ENCODE assay signal across 13 cellular contexts in genomic region chr2:146820672-146821071, GRCh38.
DNase-seq lines count a peak whose midpoint lies in the region; ATAC-seq and TF ChIP-seq lines count a peak whose summit lies in the region.
"Had no signal": no experiment of that assay in that cellular context is flagged by ENCODE, and none has a peak within 500 bp of the region (broad histone marks: within the 10 kb centered on the region; RNA-seq: fewer than 3 reads in every experiment).

No MANE protein-coding gene starts in this region.

- H3K9me2 ChIP-seq in Karpas-422 (replicated peaks; ENCODE audit: insufficient read depth, low read length) = no peaks in the 10 kb centered on the region

- DNase-seq in HCEC 1CT (peak; percentile 77), SK-N-MC (ENCODE audit: low read depth, low spot score) (no peak), fibroblast of mammary gland (ENCODE audit: low read depth) (peak; percentile 87), smooth muscle cell of the brain vasculature (ENCODE audit: low read depth, low spot score) (peak; percentile 23), Karpas-422 (no peak)
- DNase-seq: activated CD4-positive, alpha-beta T cell treated with anti-CD3 and anti-CD28 coated beads, Interleukin-2, amount 50 U/mL, for 48 hours; activated effector memory CD4-positive, alpha-beta T cell treated with Interleukin-2 at 50 U/mL for 16 hours; mesendoderm; stimulated activated CD4-positive, alpha-beta T cell treated with anti-CD3 and anti-CD28 coated beads, Interleukin-12 subunit alpha, Interleukin-12 subunit beta, amount 100 ng/mL, for 4 hours had no signal

- no peaks in the 10 kb centered on the region for H3K4me1 ChIP-seq in Karpas-422 (ENCODE audit: low read length)

- H3K27me3 ChIP-seq in Karpas-422 (ENCODE audit: low read length) = no peaks in the 10 kb centered on the region
- H3K27me3 ChIP-seq: neutrophil had no signal

- H4K20me1 ChIP-seq in Karpas-422 (ENCODE audit: insufficient read depth, low read depth, low read length) = no peaks in the 10 kb centered on the region

- H2AFZ ChIP-seq in Karpas-422 (ENCODE audit: low read length) = no peak overlapping the region

- H3K4me3 ChIP-seq in SK-N-MC (no peak overlapping the region), fibroblast of mammary gland (ENCODE audit: control insufficient read depth, low read depth, low read length) (no peak overlapping the region), Karpas-422 (ENCODE audit: low read length) (no peak overlapping the region)
- H3K4me3 ChIP-seq: thoracic aorta had no signal

- no peak overlapping the region for H3K27ac ChIP-seq in SK-N-MC
- H3K27ac ChIP-seq in Karpas-422 (ENCODE audit: low read length) = no peak overlapping the region
- H3K27ac ChIP-seq: neutrophil, thoracic aorta had no signal

- H3K9ac ChIP-seq in SK-N-MC (ENCODE audit: insufficient read length) = peak overlapping the region; percentile 23
- no peak overlapping the region for H3K9ac ChIP-seq in Karpas-422 (ENCODE audit: low read length)

- ATAC-seq in HG02588 (IDR thresholded peaks at IDR 0.05; ENCODE audit: unreplicated experiment) (no peak), GM18870 (IDR thresholded peaks at IDR 0.05; ENCODE audit: unreplicated experiment) (no peak)

- no peaks in the 10 kb centered on the region for H3K79me2 ChIP-seq in Karpas-422 (ENCODE audit: low read length)

- H3K4me2 ChIP-seq in Karpas-422 (ENCODE audit: low read depth, low read length, poor library complexity, severe bottlenecking) = no peak overlapping the region

- TF ChIP-seq CTCF in fibroblast of mammary gland (conservative IDR thresholded peaks at IDR 0.05; ENCODE audit: control insufficient read depth, insufficient read depth, low read depth, low read length) = no peak

- H3K9me3 ChIP-seq in SK-N-MC (ENCODE audit: low read depth, low read length) (no peaks in the 10 kb centered on the region), Karpas-422 (ENCODE audit: low read length) (no peaks in the 10 kb centered on the region)
- H3K9me3 ChIP-seq: neutrophil, thoracic aorta had no signal

- no peaks in the 10 kb centered on the region for H3K36me3 ChIP-seq in SK-N-MC (ENCODE audit: insufficient read depth, low read length)
- no peaks in the 10 kb centered on the region for H3K36me3 ChIP-seq in Karpas-422 (ENCODE audit: insufficient read depth, low read length)
- H3K36me3 ChIP-seq: neutrophil, thoracic aorta had no signal

Comparison
In these comparisons a context has a peak if more than half of its experiments do, and no peak if none do; other contexts are left out.
1. DNase-seq: peak in HCEC 1CT (single experiment), fibroblast of mammary gland (single experiment) and smooth muscle cell of the brain vasculature (single experiment); none in SK-N-MC (single experiment) and Karpas-422 (single experiment).